In the genomic region with DNA sequence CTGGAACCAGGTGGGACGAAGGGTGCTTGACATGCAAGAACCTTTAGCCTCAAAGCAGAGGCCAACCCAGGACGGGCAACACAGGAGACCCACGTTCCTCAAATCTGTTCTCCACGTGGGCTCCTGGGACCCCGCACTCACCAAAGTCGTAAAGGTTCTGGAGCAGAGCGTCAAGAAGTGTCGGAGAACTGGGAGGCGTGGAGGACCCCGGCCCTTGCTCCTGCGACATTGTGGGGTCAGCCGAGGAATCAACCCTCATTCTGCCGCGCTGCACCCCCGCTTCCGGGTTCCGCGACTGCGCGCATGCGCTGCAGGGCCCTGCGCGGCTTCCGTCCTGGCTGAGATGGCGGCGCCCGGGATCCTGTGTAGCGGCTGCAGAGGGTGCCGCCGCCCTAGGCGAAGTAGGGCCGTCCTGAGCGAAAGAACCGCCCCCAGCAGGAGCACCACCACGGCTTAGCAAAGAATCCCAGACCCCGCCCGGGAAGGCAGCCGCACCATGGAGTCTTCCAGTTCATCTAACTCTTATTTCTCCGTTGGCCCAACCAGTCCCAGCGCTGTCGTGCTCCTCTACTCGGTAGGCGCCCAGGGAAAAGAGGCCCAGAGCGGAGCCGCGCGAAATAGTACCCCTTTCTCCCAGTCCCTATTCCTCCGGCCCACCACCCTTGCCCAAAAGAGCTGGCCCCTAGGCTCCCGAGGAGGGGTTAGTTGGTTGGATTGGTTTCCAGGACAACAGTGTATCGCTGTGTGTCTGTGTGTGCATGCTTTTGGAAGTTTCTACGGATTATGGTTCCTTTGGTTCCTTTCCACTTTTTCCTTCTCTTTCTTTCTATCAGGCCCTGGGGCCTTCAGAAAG, we compare ENCODE assay signal across 1 cellular context.
TF ChIP-seq lines count a peak whose summit lies in the region.

A gene (plus strand): TSS at position 330 of the 853 bp plus-strand sequence. CDS start 167 bp downstream, at position 497.

TF ChIP-seq in HEK293, 187 proteins besides CTCF, POLR2A, EP300 and RAD21 (continued from another document):
- TF ChIP-seq, protein P1, sequence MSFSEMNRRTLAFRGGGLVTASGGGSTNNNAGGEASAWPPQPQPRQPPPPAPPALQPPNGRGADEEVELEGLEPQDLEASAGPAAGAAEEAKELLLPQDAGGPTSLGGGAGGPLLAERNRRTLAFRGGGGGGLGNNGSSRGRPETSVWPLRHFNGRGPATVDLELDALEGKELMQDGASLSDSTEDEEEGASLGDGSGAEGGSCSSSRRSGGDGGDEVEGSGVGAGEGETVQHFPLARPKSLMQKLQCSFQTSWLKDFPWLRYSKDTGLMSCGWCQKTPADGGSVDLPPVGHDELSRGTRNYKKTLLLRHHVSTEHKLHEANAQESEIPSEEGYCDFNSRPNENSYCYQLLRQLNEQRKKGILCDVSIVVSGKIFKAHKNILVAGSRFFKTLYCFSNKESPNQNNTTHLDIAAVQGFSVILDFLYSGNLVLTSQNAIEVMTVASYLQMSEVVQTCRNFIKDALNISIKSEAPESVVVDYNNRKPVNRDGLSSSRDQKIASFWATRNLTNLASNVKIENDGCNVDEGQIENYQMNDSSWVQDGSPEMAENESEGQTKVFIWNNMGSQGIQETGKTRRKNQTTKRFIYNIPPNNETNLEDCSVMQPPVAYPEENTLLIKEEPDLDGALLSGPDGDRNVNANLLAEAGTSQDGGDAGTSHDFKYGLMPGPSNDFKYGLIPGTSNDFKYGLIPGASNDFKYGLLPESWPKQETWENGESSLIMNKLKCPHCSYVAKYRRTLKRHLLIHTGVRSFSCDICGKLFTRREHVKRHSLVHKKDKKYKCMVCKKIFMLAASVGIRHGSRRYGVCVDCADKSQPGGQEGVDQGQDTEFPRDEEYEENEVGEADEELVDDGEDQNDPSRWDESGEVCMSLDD (tag by site-specific recombination; IDR thresholded peaks at IDR 0.05) = peak; percentile 87
- no peak for TF ChIP-seq ZNF248 (tag by site-specific recombination; IDR thresholded peaks at IDR 0.05)
- TF ChIP-seq ZNF37A (tag by site-specific recombination; IDR thresholded peaks at IDR 0.05) = no peak
- no peak for TF ChIP-seq ZNF221 (tag by site-specific recombination; IDR thresholded peaks at IDR 0.05; ENCODE audit: borderline replicate concordance)
- no peak for TF ChIP-seq ZNF146 (tag by site-specific recombination; IDR thresholded peaks at IDR 0.05)
- peak; percentile 93 for TF ChIP-seq YY2 (tag by site-specific recombination; IDR thresholded peaks at IDR 0.05)
- TF ChIP-seq, protein P2, sequence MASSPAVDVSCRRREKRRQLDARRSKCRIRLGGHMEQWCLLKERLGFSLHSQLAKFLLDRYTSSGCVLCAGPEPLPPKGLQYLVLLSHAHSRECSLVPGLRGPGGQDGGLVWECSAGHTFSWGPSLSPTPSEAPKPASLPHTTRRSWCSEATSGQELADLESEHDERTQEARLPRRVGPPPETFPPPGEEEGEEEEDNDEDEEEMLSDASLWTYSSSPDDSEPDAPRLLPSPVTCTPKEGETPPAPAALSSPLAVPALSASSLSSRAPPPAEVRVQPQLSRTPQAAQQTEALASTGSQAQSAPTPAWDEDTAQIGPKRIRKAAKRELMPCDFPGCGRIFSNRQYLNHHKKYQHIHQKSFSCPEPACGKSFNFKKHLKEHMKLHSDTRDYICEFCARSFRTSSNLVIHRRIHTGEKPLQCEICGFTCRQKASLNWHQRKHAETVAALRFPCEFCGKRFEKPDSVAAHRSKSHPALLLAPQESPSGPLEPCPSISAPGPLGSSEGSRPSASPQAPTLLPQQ (tag by site-specific recombination; IDR thresholded peaks at IDR 0.05) = peak; percentile 79
- TF ChIP-seq, protein P3, sequence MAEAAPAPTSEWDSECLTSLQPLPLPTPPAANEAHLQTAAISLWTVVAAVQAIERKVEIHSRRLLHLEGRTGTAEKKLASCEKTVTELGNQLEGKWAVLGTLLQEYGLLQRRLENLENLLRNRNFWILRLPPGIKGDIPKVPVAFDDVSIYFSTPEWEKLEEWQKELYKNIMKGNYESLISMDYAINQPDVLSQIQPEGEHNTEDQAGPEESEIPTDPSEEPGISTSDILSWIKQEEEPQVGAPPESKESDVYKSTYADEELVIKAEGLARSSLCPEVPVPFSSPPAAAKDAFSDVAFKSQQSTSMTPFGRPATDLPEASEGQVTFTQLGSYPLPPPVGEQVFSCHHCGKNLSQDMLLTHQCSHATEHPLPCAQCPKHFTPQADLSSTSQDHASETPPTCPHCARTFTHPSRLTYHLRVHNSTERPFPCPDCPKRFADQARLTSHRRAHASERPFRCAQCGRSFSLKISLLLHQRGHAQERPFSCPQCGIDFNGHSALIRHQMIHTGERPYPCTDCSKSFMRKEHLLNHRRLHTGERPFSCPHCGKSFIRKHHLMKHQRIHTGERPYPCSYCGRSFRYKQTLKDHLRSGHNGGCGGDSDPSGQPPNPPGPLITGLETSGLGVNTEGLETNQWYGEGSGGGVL (tag by site-specific recombination; IDR thresholded peaks at IDR 0.05) = 0 out of 2 replicates have a peak, but pooled peaks have one; percentile 0
- TF ChIP-seq ZNF626 (tag by site-specific recombination; IDR thresholded peaks at IDR 0.05) = no peak
- TF ChIP-seq ZNF416 (tag by site-specific recombination; IDR thresholded peaks at IDR 0.05) = no peak
- peak; percentile 37; the same call in 1 of the 2 replicates for TF ChIP-seq KLF7 (tag by site-specific recombination; IDR thresholded peaks at IDR 0.05; ENCODE audit: borderline replicate concordance)
- 0 out of 2 replicates have a peak, but pooled peaks have one; percentile 29 for TF ChIP-seq ZNF138 (tag by site-specific recombination; IDR thresholded peaks at IDR 0.05; ENCODE audit: borderline replicate concordance)
- no peak for TF ChIP-seq ZNF549 (tag by site-specific recombination; IDR thresholded peaks at IDR 0.05)
- TF ChIP-seq ZNF473 (tag by site-specific recombination; IDR thresholded peaks at IDR 0.05) = no peak
- no peak for TF ChIP-seq ZBTB1 (tag by site-specific recombination; IDR thresholded peaks at IDR 0.05)
- TF ChIP-seq GLI4 (tag by site-specific recombination; IDR thresholded peaks at IDR 0.05) = peak; percentile 22; the same call in 1 of the 2 replicates
- no peak; the same call in 1 of the 2 replicates for TF ChIP-seq WT1 (tag by site-specific recombination; IDR thresholded peaks at IDR 0.05)
- no peak for TF ChIP-seq ZNF776 (tag by site-specific recombination; IDR thresholded peaks at IDR 0.05; ENCODE audit: borderline replicate concordance)
- TF ChIP-seq ZNF350 (tag by site-specific recombination; IDR thresholded peaks at IDR 0.05) = no peak
- 0 out of 2 replicates have a peak, but pooled peaks have one; percentile 14 for TF ChIP-seq RBAK (tag by site-specific recombination; IDR thresholded peaks at IDR 0.05)
- TF ChIP-seq ZBTB48 (tag by site-specific recombination; IDR thresholded peaks at IDR 0.05) = peak; percentile 96
- peak; percentile 67; the same call in 1 of the 2 replicates for TF ChIP-seq ZSCAN23 (tag by site-specific recombination; IDR thresholded peaks at IDR 0.05)
- peak; percentile 68; the same call in 1 of the 2 replicates for TF ChIP-seq ZNF76 (tag by site-specific recombination; IDR thresholded peaks at IDR 0.05; ENCODE audit: borderline replicate concordance, low read depth)
- peak; percentile 75 for TF ChIP-seq REPIN1 (tag by site-specific recombination; IDR thresholded peaks at IDR 0.05; ENCODE audit: low read depth)
- TF ChIP-seq HOXC10 (CRISPR knock-in tag; IDR thresholded peaks at IDR 0.05) = 0 out of 2 replicates have a peak, but pooled peaks have one; percentile 24
- TF ChIP-seq ZFP3 (tag by site-specific recombination; IDR thresholded peaks at IDR 0.05; ENCODE audit: low read depth) = no peak
